Comparison of ENCODE assay signal across 8 cellular contexts in genomic region chr11:123454060-123454651, GRCh38. TPM values are rescaled to one million over a fixed set of nuclear protein-coding genes. Genes with fewer than 3 reads are reported as not detected.
DNase-seq lines count a peak whose midpoint lies in the region; ATAC-seq, FAIRE-seq and TF ChIP-seq lines count a peak whose summit lies in the region.

No MANE protein-coding gene starts in this region.

- no peaks in the 10 kb centered on the region for H3K79me2 ChIP-seq in OCI-LY3 (ENCODE audit: low read length)
- no peaks in the 10 kb centered on the region for H3K79me2 ChIP-seq in HepG2 (ENCODE audit: insufficient read depth, low read length)

- no peaks in the 10 kb centered on the region for H3K9me3 ChIP-seq in OCI-LY3 (ENCODE audit: insufficient read depth, low read length)
- H3K9me3 ChIP-seq in HepG2 (ENCODE audit: low read length) = no peaks in the 10 kb centered on the region
- H3K9me3 ChIP-seq in neuronal stem cell (replicated peaks in 1 of 2; ENCODE audit: control insufficient read depth in 2 of 2, insufficient read depth in 1 of 2, low read depth in 1 of 2, low read length in 2 of 2) = no peaks in the 10 kb centered on the region

- H2BK120ac ChIP-seq in neuronal stem cell (ENCODE audit: low read depth, low read length) = no peak overlapping the region

- H3K27me3 ChIP-seq in OCI-LY3 (ENCODE audit: low read depth, low read length) = peaks cover 6% of the 10 kb centered on the region
- peaks cover 0 to 10% of the 10 kb centered on the region in 2 experiments; a peak in 2 of 5 replicates for H3K27me3 ChIP-seq in HepG2 (ENCODE audit: control insufficient read depth in 1 of 2, insufficient read depth in 2 of 2, low read length in 2 of 2)
- H3K27me3 ChIP-seq in neuronal stem cell (ENCODE audit: control insufficient read depth in 3 of 3, insufficient read depth in 3 of 3, low read depth in 1 of 3, low read length in 3 of 3) = peaks cover 0 to 2% (median 0%) of the 10 kb centered on the region in 3 experiments

- H2BK5ac ChIP-seq in neuronal stem cell (ENCODE audit: low read length) = no peak overlapping the region

- H3K23ac ChIP-seq in neuronal stem cell (ENCODE audit: low read depth, low read length, poor library complexity) = no peak overlapping the region

- peaks cover 5% of the 10 kb centered on the region for H3K27me3 Mint-ChIP-seq in nephron progenitor cell (ENCODE audit: low read depth, poor library complexity)

- H3K36me3 ChIP-seq in OCI-LY3 (replicated peaks; ENCODE audit: low read depth, low read length) (no peaks in the 10 kb centered on the region), HepG2 (replicated peaks in 1 of 2; ENCODE audit: control insufficient read depth in 1 of 2, insufficient read depth in 2 of 2, low read length in 2 of 2) (no peaks in the 10 kb centered on the region), neuronal stem cell (replicated peaks in 1 of 2; ENCODE audit: control insufficient read depth in 2 of 2, insufficient read depth in 2 of 2, low read length in 2 of 2) (no peaks in the 10 kb centered on the region)

- no peak overlapping the region for H3K18ac ChIP-seq in neuronal stem cell (ENCODE audit: low read length)

- POLR2A ChIA-PET in HepG2 (lab: Yijun Ruan, JAX) = no interaction called here

- peaks cover 12% of the 10 kb centered on the region for H3K36me3 Mint-ChIP-seq in nephron progenitor cell (ENCODE audit: low read depth)

- no peak for FAIRE-seq in HepG2 (lab: Jason Lieb, UNC)

- CTCF ChIA-PET in HepG2 (lab: Yijun Ruan, JAX; ENCODE audit: low intra/inter-chr PET ratio, low total read pairs) = no interaction called here

- no TSS peak for BruUV-seq in HepG2 (replicated peaks; lab: Mats Ljungman, UMichigan)

- H4K8ac ChIP-seq in neuronal stem cell (ENCODE audit: low read depth, low read length) = no peak overlapping the region

- TF ChIP-seq POLR2A in HepG2 (IDR thresholded peaks at IDR 0.05; ENCODE audit: insufficient read depth in 1 of 2, low read depth in 2 of 2, low read length in 2 of 2) = no peak

- no peak for TF ChIP-seq RAD21 in HepG2 (CRISPR knock-in tag; IDR thresholded peaks at IDR 0.05)

- DNase-seq in DMS153 treated with DMSO at 0.1 percent for 48 hours (lab: John Stamatoyannopoulos, UW; ENCODE audit: unreplicated experiment) (peak; percentile 45), nephron progenitor cell (no peak), germinal center (ENCODE audit: low spot score) (no peak), HepG2 (ENCODE audit: low spot score) (no peak), NCI-H526 (lab: John Stamatoyannopoulos, UW) (no peak), neuronal stem cell (ENCODE audit: low spot score) (no peak)
- peak; percentile 80 for DNase-seq in activated effector memory CD4-positive, alpha-beta T cell treated with anti-CD3 and anti-CD28 coated beads, Interleukin-2, amount 50 U/mL, for 16 hours

- no peak overlapping the region for H2AK5ac ChIP-seq in neuronal stem cell (ENCODE audit: low read depth, low read length)

- H3K14ac ChIP-seq in neuronal stem cell (ENCODE audit: low read length) = no peak overlapping the region

- H3K79me1 ChIP-seq in neuronal stem cell (ENCODE audit: low read depth, low read length) = no peaks in the 10 kb centered on the region

- no peak overlapping the region for H2BK12ac ChIP-seq in neuronal stem cell (ENCODE audit: low read length)

- no peak for TF ChIP-seq EP300 in HepG2 (IDR thresholded peaks at IDR 0.05; ENCODE audit: low read depth in 2 of 2, low read length in 2 of 2)
- TF ChIP-seq EP300 in HepG2 (CRISPR knock-in tag; IDR thresholded peaks at IDR 0.05; ENCODE audit: borderline replicate concordance) = no peak

- peak overlapping the region; percentile 20 for H3K4me2 ChIP-seq in OCI-LY3 (ENCODE audit: low read length)
- no peak overlapping the region for H3K4me2 ChIP-seq in HepG2 (ENCODE audit: low read depth, low read length)
- no peak overlapping the region for H3K4me2 ChIP-seq in neuronal stem cell (ENCODE audit: insufficient read depth, low read length, poor library complexity, severe bottlenecking)

- no peaks in the 10 kb centered on the region for H3K9me3 Mint-ChIP-seq in nephron progenitor cell

- 13% methylated on average over 7 of the region's 7 CpGs for WGBS in HepG2 (ENCODE audit: low lambda C conversion rate)
- WGBS in neuronal stem cell (ENCODE audit: extremely low coverage in 2 of 2, insufficient read length in 2 of 2, insufficient replicate concordance in 1 of 2), 2 donors = no CpG with 5 or more reads among the region's 7 CpGs

- no peak for ATAC-seq in HepG2

- H4K91ac ChIP-seq in neuronal stem cell (ENCODE audit: low read depth, low read length, poor library complexity) = no peak overlapping the region

- no peak overlapping the region for H3K4ac ChIP-seq in neuronal stem cell (ENCODE audit: low read length)

- H3K4me1 ChIP-seq in OCI-LY3 (ENCODE audit: low read length) (peaks cover 40% of the 10 kb centered on the region), HepG2 (ENCODE audit: insufficient read depth, low read length) (no peaks in the 10 kb centered on the region), neuronal stem cell (ENCODE audit: control insufficient read depth in 2 of 2, insufficient read depth in 1 of 2, low read depth in 1 of 2, low read length in 2 of 2) (peaks cover 0 to 2% of the 10 kb centered on the region in 2 donors)

- H3K4me1 Mint-ChIP-seq in nephron progenitor cell = peaks cover 8% of the 10 kb centered on the region

- no peak overlapping the region for H3K4me3 Mint-ChIP-seq in nephron progenitor cell

- H4K20me1 ChIP-seq in OCI-LY3 (ENCODE audit: insufficient read depth, low read length) = no peaks in the 10 kb centered on the region
- no peaks in the 10 kb centered on the region for H4K20me1 ChIP-seq in HepG2 (ENCODE audit: insufficient read depth, low read length)

- TF ChIP-seq CTCF in OCI-LY3 (IDR thresholded peaks at IDR 0.05; ENCODE audit: low read depth, low read length) = no peak
- TF ChIP-seq CTCF in nephron progenitor cell (IDR thresholded peaks at IDR 0.05) = no peak
- no peak for TF ChIP-seq CTCF in HepG2 (CRISPR knock-in tag; IDR thresholded peaks at IDR 0.05)

- H2AFZ ChIP-seq in OCI-LY3 (ENCODE audit: low read depth, low read length) = peak overlapping the region; percentile 26; the same call in 1 of the 2 replicates
- H2AFZ ChIP-seq in HepG2 (ENCODE audit: low read length) = no peak overlapping the region
- H2AFZ ChIP-seq in neuronal stem cell (ENCODE audit: low read length) = no peak overlapping the region

- in situ Hi-C loops in HepG2 (cut with HindIII; ENCODE audit: extremely low pct_ligation_motif_present, low pct_unique_long_range_greater_than_20kb) = no loop called here

- no peak overlapping the region for H2BK15ac ChIP-seq in neuronal stem cell (ENCODE audit: low read length)

- H3K4me3 ChIP-seq in OCI-LY3 (ENCODE audit: low read length) (no peak overlapping the region), HepG2 (replicated peaks in 1 of 3; ENCODE audit: insufficient read depth in 1 of 3, low read depth in 2 of 3, low read length in 3 of 3) (no peak overlapping the region), neuronal stem cell (ENCODE audit: low read length in 2 of 2) (no peak overlapping the region)

- H3K27ac ChIP-seq in OCI-LY3 (ENCODE audit: low read length) (no peak overlapping the region), HepG2 (ENCODE audit: extremely low read length, insufficient read depth, low read length) (no peak overlapping the region), neuronal stem cell (replicated peaks; ENCODE audit: low read length) (no peak overlapping the region)

- peak overlapping the region; percentile 31 for H3K27ac Mint-ChIP-seq in nephron progenitor cell

- H3K9ac ChIP-seq in OCI-LY3 (ENCODE audit: low read length) = no peak overlapping the region
- H3K9ac ChIP-seq in HepG2 (ENCODE audit: insufficient read depth, low read depth, low read length) = no peak overlapping the region
- no peak overlapping the region for H3K9ac ChIP-seq in neuronal stem cell (ENCODE audit: low read depth, low read length, poor library complexity)

- intact Hi-C loops in HepG2 (cut with micrococcal nuclease; ENCODE audit: unreplicated experiment) = no loop called here

TF ChIP-seq in HepG2, 621 proteins besides CTCF, POLR2A, EP300 and RAD21:
- no peak for TF ChIP-seq NFYB (CRISPR knock-in tag; IDR thresholded peaks at IDR 0.05)

RNA-seq across cellular contexts. Expression of gene GRAMD1B, which starts 24.1 kb away (rescaled TPM):
- not detected in 2 replicates for total RNA-seq in HepG2 (2016; rRNA removed; fragmentation: Illumina TruSeq; extraction: Trizol)
- not detected in 2 replicates for total RNA-seq in HepG2 (2016; cell fraction: cytosol; rRNA removed; fragmentation: Illumina TruSeq; extraction: Trizol; ENCODE audit: low read depth)
- not detected in 2 replicates for total RNA-seq in HepG2 (2016; cell fraction: insoluble cytoplasmic fraction; rRNA removed; fragmentation: Illumina TruSeq; extraction: Trizol)
- not detected in 2 replicates for total RNA-seq in HepG2 (2016; cell fraction: membrane; rRNA removed; fragmentation: Illumina TruSeq; extraction: Trizol)
- total RNA-seq in HepG2 (2016; cell fraction: nucleus; rRNA removed; fragmentation: Illumina TruSeq; extraction: Trizol) = not detected in 2 replicates
- polyA plus RNA-seq in HepG2 (2011; rRNA removed) = 0.04 and 0.12 TPM in 2 replicates
- 0.03 and 0.04 TPM in 2 replicates for polyA plus RNA-seq in HepG2 (2011; cell fraction: cytosol; rRNA removed)
- polyA plus RNA-seq in HepG2 (2011; cell fraction: nucleus; rRNA removed) = 0.13 and 0.16 TPM in 2 replicates
- polyA plus RNA-seq in HepG2 (2012) = 0.01 and 0.05 TPM in 2 replicates
- not detected in 2 replicates for polyA plus RNA-seq in HepG2 (2016; cell fraction: cytosol; fragmentation: Illumina TruSeq; extraction: Trizol; ENCODE audit: low read depth)
- not detected in 2 replicates for polyA plus RNA-seq in HepG2 (2016; cell fraction: insoluble cytoplasmic fraction; fragmentation: Illumina TruSeq; extraction: Trizol; ENCODE audit: low read depth)
- not detected in 2 replicates for polyA plus RNA-seq in HepG2 (2016; cell fraction: membrane; fragmentation: Illumina TruSeq; extraction: Trizol; ENCODE audit: low read depth)
- 0.11 TPM in 1 of 2 replicates, not detected in the other for polyA plus RNA-seq in HepG2 (2016; cell fraction: nucleus; fragmentation: Illumina TruSeq; extraction: Trizol; ENCODE audit: insufficient read depth, low read depth)
- 131 TPM in 1 of 2 replicates, not detected in the other for polyA minus RNA-seq in HepG2 (2011; rRNA and poly(A)+ RNA removed; ENCODE audit: low replicate concordance)
- polyA minus RNA-seq in HepG2 (2011; cell fraction: cytosol; rRNA and poly(A)+ RNA removed) = 0.44 TPM in 1 of 2 replicates, not detected in the other
- 0.12 and 0.64 TPM in 2 replicates for polyA minus RNA-seq in HepG2 (2011; cell fraction: nucleus; rRNA and poly(A)+ RNA removed)
- polyA plus RNA-seq in neuronal stem cell (2013, experiment 1 of 2) = 13.1 TPM
- polyA plus RNA-seq in neuronal stem cell (2013, experiment 2 of 2) = 12.8 TPM

Comparison
In these comparisons a context has a peak if more than half of its experiments do, and no peak if none do; other contexts are left out.
1. DNase-seq: peak in DMS153 treated with DMSO at 0.1 percent for 48 hours (single experiment) and activated effector memory CD4-positive, alpha-beta T cell treated with anti-CD3 and anti-CD28 coated beads, Interleukin-2, amount 50 U/mL, for 16 hours (single experiment); none in nephron progenitor cell (single experiment), germinal center (single experiment), HepG2 (single experiment), NCI-H526 (0 of 2) and neuronal stem cell (single experiment).